Comparison of ENCODE assay signal across 8 cellular contexts in the genomic region with DNA sequence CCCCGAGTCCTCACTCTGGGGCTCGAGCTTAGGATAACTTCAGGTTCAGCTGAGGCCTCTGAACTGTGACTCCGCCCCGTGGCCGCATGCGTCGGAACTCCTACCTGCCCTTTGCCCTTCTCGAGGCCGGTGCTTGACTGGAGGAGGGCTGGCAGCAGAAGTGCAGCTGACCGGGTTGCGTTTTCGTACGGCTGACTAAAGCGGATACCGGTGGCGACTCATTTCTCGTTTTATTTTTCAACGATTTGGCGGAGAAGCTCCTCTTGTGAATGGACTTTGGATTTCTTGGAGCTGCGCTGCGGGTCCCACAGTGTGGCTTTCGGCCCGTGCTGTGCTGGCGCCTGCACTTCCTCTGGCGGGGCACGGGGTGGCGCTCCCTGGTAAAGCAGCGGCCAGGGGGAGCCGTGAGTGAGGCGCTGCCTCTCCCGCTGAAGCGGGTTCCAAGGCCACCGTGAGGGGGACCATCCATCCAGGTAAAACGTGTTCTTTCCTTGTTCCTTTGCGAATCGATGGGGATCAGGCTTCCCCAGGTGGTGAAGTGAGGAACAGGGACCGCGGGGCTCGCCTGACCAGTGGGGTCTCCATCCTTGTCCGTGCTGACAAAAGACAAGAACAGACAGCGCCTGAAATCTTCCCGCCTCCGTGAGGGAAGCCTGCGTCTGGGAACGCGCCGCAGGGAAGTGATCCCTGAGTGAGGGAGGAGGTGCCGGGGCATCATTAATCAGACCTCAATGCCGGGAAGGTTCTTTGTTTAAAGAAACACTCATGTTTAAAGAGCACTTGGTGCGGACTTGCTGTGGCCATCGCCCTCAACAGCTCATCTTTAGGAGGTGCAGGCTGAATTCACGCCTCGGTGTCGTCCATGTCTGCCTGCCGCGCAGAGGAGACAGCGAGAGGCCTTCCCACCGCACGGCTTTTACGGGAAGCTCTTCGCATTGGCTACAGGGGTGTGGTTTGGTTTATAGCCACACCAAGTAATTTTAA. TPM values are rescaled to one million over a fixed set of nuclear protein-coding genes. Genes with fewer than 3 reads are reported as not detected.
DNase-seq lines count a peak whose midpoint lies in the region; ATAC-seq lines count a peak whose summit lies in the region.

No MANE protein-coding gene starts in this region.

- no peaks in the 10 kb centered on the region for H3K36me3 Mint-ChIP-seq in activated CD4-positive, alpha-beta memory T cell treated with anti-CD3 and anti-CD28 coated beads, Interleukin-2, amount 10 ng/mL, durations not matched to agents 7 days and 5 days (ENCODE audit: low read depth)

- peaks cover 62 to 66% (median 65%) of the 10 kb centered on the region in 11 experiments for H3K27me3 ChIP-seq in BLaER1 treated with 17β-estradiol and CSF1 and Interleukin-3, amounts not matched to agents 10 nM and 100 nM
- H3K27me3 ChIP-seq in ectodermal cell (ENCODE audit: control insufficient read depth, insufficient read depth, low read length, poor library complexity, severe bottlenecking) = peaks cover 18% of the 10 kb centered on the region

- H3K36me3 ChIP-seq in BLaER1 treated with 17β-estradiol and CSF1 and Interleukin-3, amounts not matched to agents 10 nM and 100 nM = no peaks in the 10 kb centered on the region
- H3K36me3 ChIP-seq in ectodermal cell (ENCODE audit: control insufficient read depth, insufficient read depth, low read length) = no peaks in the 10 kb centered on the region

- WGBS in ectodermal cell, 2 experiments = 4 to 5% methylated on average over 59 to 61 of the region's 61 CpGs

- peak overlapping the region; percentile 38 to 91 (median 65); a peak in 21 of 22 replicates for H3K4me2 ChIP-seq in BLaER1 treated with 17β-estradiol and CSF1 and Interleukin-3, amounts not matched to agents 10 nM and 100 nM

- peak; percentile 92 for ATAC-seq in GM19372 (IDR thresholded peaks at IDR 0.05; ENCODE audit: low read depth, unreplicated experiment)
- peak; percentile 91 for ATAC-seq in HG03520 (IDR thresholded peaks at IDR 0.05; ENCODE audit: unreplicated experiment)

- no peaks in the 10 kb centered on the region for H3K9me3 ChIP-seq in BLaER1 treated with 17β-estradiol and CSF1 and Interleukin-3, amounts not matched to agents 10 nM and 100 nM (replicated peaks in 1 of 11)
- H3K9me3 ChIP-seq in ectodermal cell (ENCODE audit: control insufficient read depth, low read length) = no peaks in the 10 kb centered on the region

- H3K27me3 Mint-ChIP-seq in activated CD4-positive, alpha-beta memory T cell treated with anti-CD3 and anti-CD28 coated beads, Interleukin-2, amount 10 ng/mL, durations not matched to agents 7 days and 5 days = peaks cover 26% of the 10 kb centered on the region

- H3K9me3 Mint-ChIP-seq in activated CD4-positive, alpha-beta memory T cell treated with anti-CD3 and anti-CD28 coated beads, Interleukin-2, amount 10 ng/mL, durations not matched to agents 7 days and 5 days = no peaks in the 10 kb centered on the region

- CTCF ChIA-PET in activated CD4-positive, alpha-beta memory T cell treated with anti-CD3 and anti-CD28 coated beads, Interleukin-2, amount 10 ng/mL, durations not matched to agents 7 days and 5 days (lab: Charles Lee) = interaction anchor here (0.7 to 3.9 kb wide), 30 partner anchors 9 to 773 kb away, joined by 3 to 72 read pairs (median 4); a partner anchor contains a TSS

- H3K27ac Mint-ChIP-seq in activated CD4-positive, alpha-beta memory T cell treated with anti-CD3 and anti-CD28 coated beads, Interleukin-2, amount 10 ng/mL, durations not matched to agents 7 days and 5 days = no peak overlapping the region

- no peak overlapping the region for H3K9ac ChIP-seq in BLaER1 treated with 17β-estradiol and CSF1 and Interleukin-3, amounts not matched to agents 10 nM and 100 nM

- H3K4me3 Mint-ChIP-seq in activated CD4-positive, alpha-beta memory T cell treated with anti-CD3 and anti-CD28 coated beads, Interleukin-2, amount 10 ng/mL, durations not matched to agents 7 days and 5 days = peak overlapping the region; percentile 75

- POLR2A ChIA-PET in activated CD4-positive, alpha-beta memory T cell treated with anti-CD3 and anti-CD28 coated beads, Interleukin-2, amount 10 ng/mL, durations not matched to agents 7 days and 5 days (lab: Charles Lee) = interaction anchor here (0.6 to 2.2 kb wide), 10 partner anchors 13 to 762 kb away, joined by 3 to 10 read pairs (median 4); a partner anchor contains a TSS

- no peak overlapping the region for H3K27ac ChIP-seq in BLaER1 treated with 17β-estradiol and CSF1 and Interleukin-3, amounts not matched to agents 10 nM and 100 nM
- H3K27ac ChIP-seq in ectodermal cell (ENCODE audit: insufficient read depth, low read depth, low read length, poor library complexity, severe bottlenecking) = no peak overlapping the region

- H4K20me1 ChIP-seq in BLaER1 treated with 17β-estradiol and CSF1 and Interleukin-3, amounts not matched to agents 10 nM and 100 nM = peaks cover 0 to 46% (median 15%) of the 10 kb centered on the region in 11 experiments; a peak in 13 of 22 replicates

- peaks cover 0 to 12% (median 4%) of the 10 kb centered on the region in 10 experiments; a peak in 6 of 20 replicates for H3K4me1 ChIP-seq in BLaER1 treated with 17β-estradiol and CSF1 and Interleukin-3, amounts not matched to agents 10 nM and 100 nM
- no peaks in the 10 kb centered on the region for H3K4me1 ChIP-seq in ectodermal cell (ENCODE audit: control insufficient read depth, insufficient read depth, low read length)

- DNase-seq in NCI-H748 (lab: John Stamatoyannopoulos, UW; ENCODE audit: unreplicated experiment) (peak; percentile 95), medulla oblongata (ENCODE audit: extremely low spot score) (peak; percentile 78)
- DNase-seq in activated CD4-positive, alpha-beta memory T cell treated with anti-CD3 and anti-CD28 coated beads, Interleukin-2, amount 10 ng/mL, durations not matched to agents 7 days and 5 days = peak; percentile 79
- peak; percentile 47 to 68 (median 55) for DNase-seq in stimulated activated CD4-positive, alpha-beta T cell treated with anti-CD3 and anti-CD28 coated beads, TNF-alpha, amount 100 ng/mL, for 48 hours (ENCODE audit: low read depth in 3 of 3)

- peaks cover 22% of the 10 kb centered on the region for H3K4me1 Mint-ChIP-seq in activated CD4-positive, alpha-beta memory T cell treated with anti-CD3 and anti-CD28 coated beads, Interleukin-2, amount 10 ng/mL, durations not matched to agents 7 days and 5 days

- peak overlapping the region in 8 of 10 experiments; percentile 7 to 46 (median 36); a peak in 9 of 20 replicates for H3K4me3 ChIP-seq in BLaER1 treated with 17β-estradiol and CSF1 and Interleukin-3, amounts not matched to agents 10 nM and 100 nM
- H3K4me3 ChIP-seq in ectodermal cell (ENCODE audit: insufficient read depth, low read depth, low read length) = peak overlapping the region; percentile 39

RNA-seq across cellular contexts. Expression of a gene that starts 38.8 kb away (rescaled TPM):
- 10 to 100 TPM; 29.3 to 30.7 TPM for total RNA-seq in activated CD4-positive, alpha-beta memory T cell treated with anti-CD3 and anti-CD28 coated beads, Interleukin-2, amount 10 ng/mL, durations not matched to agents 7 days and 5 days
- polyA plus RNA-seq in ectodermal cell (2013, experiment 1 of 4) = 16.8 TPM
- polyA plus RNA-seq in ectodermal cell (2013, experiment 2 of 4) = 23.5 TPM
- 19.1 TPM for polyA plus RNA-seq in ectodermal cell (2013, experiment 3 of 4)
- polyA plus RNA-seq in ectodermal cell (2013, experiment 4 of 4) = 23.8 TPM

RNA-seq across cellular contexts. Expression of a gene that starts 38.9 kb away (rescaled TPM):
- 1 to 10 TPM; 1.7 to 2.2 TPM for total RNA-seq in activated CD4-positive, alpha-beta memory T cell treated with anti-CD3 and anti-CD28 coated beads, Interleukin-2, amount 10 ng/mL, durations not matched to agents 7 days and 5 days
- 3.4 TPM for polyA plus RNA-seq in ectodermal cell (2013, experiment 1 of 4)
- 3.5 TPM for polyA plus RNA-seq in ectodermal cell (2013, experiment 2 of 4)
- 2.5 TPM for polyA plus RNA-seq in ectodermal cell (2013, experiment 3 of 4)
- polyA plus RNA-seq in ectodermal cell (2013, experiment 4 of 4) = 3.2 TPM
